Comparison of ENCODE assay signal across 24 cellular contexts in genomic region chr18:37844209-37844970, GRCh38.
"Had no signal": no experiment of that assay in that cellular context is flagged by ENCODE, and none has a peak within 500 bp of the region (broad histone marks: within the 10 kb centered on the region; RNA-seq: fewer than 3 reads in every experiment).

No MANE protein-coding gene starts in this region.

- H3K4me3 ChIP-seq: dorsolateral prefrontal cortex, gastroesophageal sphincter, left lung, lower lobe of right lung, psoas muscle, sigmoid colon, skin epidermis, testis, tibial nerve, upper lobe of right lung, vagina had no signal

- H3K4me3 Mint-ChIP-seq: memory B cell; stimulated activated naive B cell treated with anti-CD40 and anti-IgM and Interleukin-4, amounts not matched to agents 10 μg/mL and 1 μg/mL and 100 μg/mL, for 72 hours; stimulated activated naive CD8-positive, alpha-beta T cell treated with anti-CD3 and anti-CD28 coated beads, Interleukin-15, amount 100 ng/mL, for 72 hours had no signal

- H3K36me3 Mint-ChIP-seq: memory B cell; stimulated activated naive B cell treated with anti-CD40 and anti-IgM and Interleukin-4, amounts not matched to agents 10 μg/mL and 1 μg/mL and 100 μg/mL, for 72 hours had no signal

- H3K27ac Mint-ChIP-seq: memory B cell; stimulated activated naive B cell treated with anti-CD40 and anti-IgM and Interleukin-4, amounts not matched to agents 10 μg/mL and 1 μg/mL and 100 μg/mL, for 72 hours; stimulated activated naive CD8-positive, alpha-beta T cell treated with anti-CD3 and anti-CD28 coated beads, Interleukin-15, amount 100 ng/mL, for 72 hours had no signal

- ATAC-seq: esophagus mucosa; gastroesophageal sphincter; left lung; lower lobe of right lung; psoas muscle; stimulated activated naive B cell treated with anti-CD40 and anti-IgM and Interleukin-4, amounts not matched to agents 10 μg/mL and 1 μg/mL and 100 μg/mL, for 72 hours; stimulated activated naive CD8-positive, alpha-beta T cell treated with anti-CD3 and anti-CD28 coated beads, Interleukin-15, amount 100 ng/mL, for 72 hours; upper lobe of right lung had no signal

- DNase-seq: cortex of kidney; dorsolateral prefrontal cortex; effector CD8-positive, alpha-beta T cell; glutamatergic neuron; islet precursor cell; lower lobe of right lung; midbrain; psoas muscle; retina; sigmoid colon; stimulated activated CD4-positive, alpha-beta T cell treated with anti-CD3 and anti-CD28 coated beads, Interleukin-2, amount 100 ng/mL, for 24 hours; stimulated activated CD4-positive, alpha-beta T cell treated with anti-CD3 and anti-CD28 coated beads, Interleukin-4, amount 100 ng/mL, for 4 hours; stimulated activated naive B cell treated with anti-CD40 and anti-IgM and Interleukin-4, amounts not matched to agents 10 μg/mL and 1 μg/mL and 100 μg/mL, for 72 hours; stimulated activated naive CD8-positive, alpha-beta T cell treated with anti-CD3 and anti-CD28 coated beads, Interleukin-15, amount 100 ng/mL, for 72 hours; testis; upper lobe of right lung had no signal

- H3K4me1 ChIP-seq: gastroesophageal sphincter, left lung, lower lobe of right lung, psoas muscle, sigmoid colon, testis, tibial nerve, upper lobe of right lung, vagina had no signal

- H3K4me1 Mint-ChIP-seq: memory B cell; stimulated activated naive B cell treated with anti-CD40 and anti-IgM and Interleukin-4, amounts not matched to agents 10 μg/mL and 1 μg/mL and 100 μg/mL, for 72 hours; stimulated activated naive CD8-positive, alpha-beta T cell treated with anti-CD3 and anti-CD28 coated beads, Interleukin-15, amount 100 ng/mL, for 72 hours had no signal

- H3K27me3 ChIP-seq: dorsolateral prefrontal cortex, gastroesophageal sphincter, left lung, neutrophil, sigmoid colon, testis, tibial nerve, upper lobe of right lung, vagina had no signal

- H3K27me3 Mint-ChIP-seq: memory B cell; stimulated activated naive B cell treated with anti-CD40 and anti-IgM and Interleukin-4, amounts not matched to agents 10 μg/mL and 1 μg/mL and 100 μg/mL, for 72 hours; stimulated activated naive CD8-positive, alpha-beta T cell treated with anti-CD3 and anti-CD28 coated beads, Interleukin-15, amount 100 ng/mL, for 72 hours had no signal

- H3K36me3 ChIP-seq: gastroesophageal sphincter, left lung, lower lobe of right lung, neutrophil, sigmoid colon, tibial nerve, upper lobe of right lung, vagina had no signal

- H3K27ac ChIP-seq: dorsolateral prefrontal cortex, gastroesophageal sphincter, left lung, lower lobe of right lung, neutrophil, psoas muscle, sigmoid colon, skin epidermis, testis, tibial nerve, upper lobe of right lung, vagina had no signal

- H3K9me3 Mint-ChIP-seq: stimulated activated naive B cell treated with anti-CD40 and anti-IgM and Interleukin-4, amounts not matched to agents 10 μg/mL and 1 μg/mL and 100 μg/mL, for 72 hours had no signal
